ENCODE assay signal across 8 cellular contexts in the genomic region with DNA sequence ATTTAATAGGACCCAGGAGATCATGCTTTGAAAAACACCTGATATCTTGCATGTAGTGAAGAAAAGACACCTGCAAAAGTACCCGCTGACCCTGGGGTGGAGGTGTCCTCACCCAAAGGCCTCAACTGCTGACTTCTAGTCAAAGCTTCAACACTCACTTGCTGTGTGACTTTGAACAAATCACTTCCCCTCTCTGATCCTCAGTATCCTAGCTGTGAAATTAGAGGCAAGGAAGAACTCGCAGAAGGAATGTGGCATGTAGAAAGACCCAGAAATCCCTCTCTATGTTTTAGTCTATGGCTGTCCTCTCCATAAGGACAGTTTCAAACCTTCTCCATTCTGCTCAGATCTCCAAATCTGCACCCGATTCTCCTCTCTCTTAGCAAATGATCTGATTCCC.
"Had no signal": no experiment of that assay in that cellular context is flagged by ENCODE, and none has a peak within 500 bp of the region (broad histone marks: within the 10 kb centered on the region; RNA-seq: fewer than 3 reads in every experiment).

No MANE protein-coding gene starts in this region.

- ATAC-seq: GM23338 had no signal

- DNase-seq: H9, HCEC 1CT, KBM-7 had no signal

- H3K4me2 ChIP-seq: GM23338, KMS-11 had no signal

- FAIRE-seq: H1, H54, HTR-8/SVneo had no signal

- H3K27ac ChIP-seq: KMS-11 had no signal

- H3K9ac ChIP-seq: KMS-11 had no signal

- H3K4me3 ChIP-seq: GM23338 had no signal
